ENCODE assay signal across 24 cellular contexts in the genomic region with DNA sequence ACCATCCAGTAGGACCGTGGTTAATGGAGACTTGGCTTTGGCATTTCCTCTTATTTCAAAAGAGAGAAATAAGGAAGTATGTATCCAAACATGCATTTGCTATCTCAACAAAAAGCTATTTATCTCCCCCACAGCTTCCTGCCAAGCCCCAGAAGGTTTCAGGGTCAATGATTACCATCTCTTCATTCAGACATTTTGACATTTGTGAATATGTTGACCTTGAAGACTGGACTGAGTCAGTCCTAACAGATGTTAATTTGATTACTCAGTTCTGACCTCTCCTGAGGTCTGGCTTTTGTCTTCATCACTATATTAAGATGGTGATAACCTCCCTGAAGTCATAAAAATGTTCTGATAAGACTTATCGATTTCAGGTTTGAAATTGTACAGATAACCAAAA.
DNase-seq lines count a peak whose midpoint lies in the region; ATAC-seq lines count a peak whose summit lies in the region.
"Had no signal": no experiment of that assay in that cellular context is flagged by ENCODE, and none has a peak within 500 bp of the region (broad histone marks: within the 10 kb centered on the region; RNA-seq: fewer than 3 reads in every experiment).

No MANE protein-coding gene starts in this region.

- H3K4me3 ChIP-seq in trophoblast cell (ENCODE audit: low read depth, low read length) = no peak overlapping the region
- H3K4me3 ChIP-seq: transverse colon had no signal

- H3K4me2 ChIP-seq in trophoblast cell (ENCODE audit: low read length) = no peak overlapping the region

- WGBS in trophoblast cell (ENCODE audit: extremely low coverage, insufficient coverage, insufficient read length) = no CpG with 5 or more reads among the region's 2 CpGs

- no peaks in the 10 kb centered on the region for H3K9me3 ChIP-seq in trophoblast cell (ENCODE audit: insufficient read depth, low read depth, low read length)
- H3K9me3 ChIP-seq: transverse colon had no signal

- peak overlapping the region; percentile 61 for H3K27ac ChIP-seq in trophoblast cell (ENCODE audit: low read depth, low read length)
- H3K27ac ChIP-seq: foreskin keratinocyte, transverse colon had no signal

- H2BK12ac ChIP-seq in trophoblast cell (ENCODE audit: low read length) = no peak overlapping the region

- H3K18ac ChIP-seq in trophoblast cell (ENCODE audit: low read length) = no peak overlapping the region

- ATAC-seq in HG02852 (IDR thresholded peaks at IDR 0.05; ENCODE audit: unreplicated experiment) = no peak
- no peak for ATAC-seq in HG03565 (IDR thresholded peaks at IDR 0.05; ENCODE audit: unreplicated experiment)
- no peak for ATAC-seq in HG03097 (IDR thresholded peaks at IDR 0.05; ENCODE audit: low FRiP score, unreplicated experiment)
- ATAC-seq in GM19455 (IDR thresholded peaks at IDR 0.05; ENCODE audit: unreplicated experiment) = no peak
- ATAC-seq: activated T-cell treated with anti-CD3 and anti-CD28 coated beads, Interleukin-2, amount 50 U/mL, for 4 hours; foreskin keratinocyte; stimulated activated naive CD8-positive, alpha-beta T cell treated with anti-CD3 and anti-CD28 coated beads, Interleukin-15, Interleukin-2, amounts not matched to agents 100 U/mL and 50 U/mL, for 24 hours had no signal

- no peak overlapping the region for H2AFZ ChIP-seq in trophoblast cell (ENCODE audit: insufficient read depth, low read length, poor library complexity)

- no peak overlapping the region for H3K23ac ChIP-seq in trophoblast cell (ENCODE audit: low read length)

- no peak overlapping the region for H2AK5ac ChIP-seq in trophoblast cell (ENCODE audit: low read length)

- H2BK120ac ChIP-seq in trophoblast cell (ENCODE audit: insufficient read depth, low read length, poor library complexity) = no peak overlapping the region

- no peaks in the 10 kb centered on the region for H3K27me3 ChIP-seq in trophoblast cell (ENCODE audit: insufficient read depth, low read length)
- H3K27me3 ChIP-seq: foreskin keratinocyte, transverse colon had no signal

- H3K79me2 ChIP-seq in trophoblast cell (ENCODE audit: control insufficient read depth, insufficient read depth, low read length, poor library complexity) = no peaks in the 10 kb centered on the region

- H3K4me1 ChIP-seq in trophoblast cell (ENCODE audit: control insufficient read depth in 1 of 2, insufficient read depth in 2 of 2, low read length in 2 of 2) = peaks cover 2 to 10% of the 10 kb centered on the region in 2 experiments
- H3K4me1 ChIP-seq: foreskin keratinocyte had no signal

- H4K8ac ChIP-seq in trophoblast cell (ENCODE audit: low read depth, low read length) = no peak overlapping the region

- no peak overlapping the region for H3K4ac ChIP-seq in trophoblast cell (ENCODE audit: low read depth, low read length)

- no peak overlapping the region for H3K9ac ChIP-seq in trophoblast cell (ENCODE audit: low read length)

- H4K91ac ChIP-seq in trophoblast cell (ENCODE audit: low read depth, low read length) = no peak overlapping the region

- no peak overlapping the region for H3K14ac ChIP-seq in trophoblast cell (ENCODE audit: low read length)

- no peak overlapping the region for H4K12ac ChIP-seq in trophoblast cell (ENCODE audit: low read depth, low read length)

- H3K36me3 ChIP-seq in trophoblast cell (ENCODE audit: control insufficient read depth in 1 of 2, insufficient read depth in 2 of 2, low read length in 2 of 2) = no peaks in the 10 kb centered on the region
- H3K36me3 ChIP-seq: transverse colon had no signal

- DNase-seq in HS-5 (ENCODE audit: low read depth) (peak; percentile 33), SK-N-DZ (ENCODE audit: low spot score) (peak; percentile 95), dermis blood vessel endothelial cell (peak; percentile 5), trophoblast cell (no peak)
- DNase-seq: activated CD4-positive, CD25-positive, alpha-beta regulatory T cell treated with anti-CD3 and anti-CD28 coated beads, Interleukin-2, amount 50 U/mL, for 72 hours; activated T-cell treated with anti-CD3 and anti-CD28 coated beads, Interleukin-2, amount 50 U/mL, for 4 hours; AML-193; Calu3; GDM1; hypothalamus; mesendoderm; natural killer cell; NCI-H1105; NCI-H526; Right ventricle myocardium superior; stimulated activated CD4-positive, alpha-beta T cell treated with anti-CD3 and anti-CD28 coated beads, Interleukin-1b, Interleukin-23, amount 100 ng/mL, for 48 hours; stimulated activated naive CD8-positive, alpha-beta T cell treated with anti-CD3 and anti-CD28 coated beads, Interleukin-15, Interleukin-2, amounts not matched to agents 100 U/mL and 50 U/mL, for 24 hours; T-helper 2 cell; transverse colon had no signal

- no peak overlapping the region for H2BK5ac ChIP-seq in trophoblast cell (ENCODE audit: low read depth, low read length, poor library complexity)

- H3K79me1 ChIP-seq in trophoblast cell (ENCODE audit: low read length) = peaks cover 10% of the 10 kb centered on the region

Comparison
In these comparisons a context has a peak if more than half of its experiments do, and no peak if none do; other contexts are left out.
1. DNase-seq: peak in HS-5 (single experiment), SK-N-DZ (single experiment) and dermis blood vessel endothelial cell (single experiment); none in trophoblast cell (0 of 2).